2 cellular contexts compared by ENCODE assay signal in genomic region chr11:73316422-73316821, GRCh38.
TF ChIP-seq lines count a peak whose summit lies in the region.

No MANE protein-coding gene starts in this region.

TF ChIP-seq in K562, 482 proteins besides CTCF, POLR2A, EP300 and RAD21:
- TF ChIP-seq BCOR (IDR thresholded peaks at IDR 0.05) (0 out of 2 replicates have a peak, but pooled peaks have one; percentile 23), NR1H2 (CRISPR knock-in tag; IDR thresholded peaks at IDR 0.05) (no peak), RBM25 (IDR thresholded peaks at IDR 0.05; ENCODE audit: low read depth, low read length, severe bottlenecking) (peak; percentile 27), SMARCA5 (IDR thresholded peaks at IDR 0.05) (peak; percentile 56; the same call in 1 of the 2 replicates)

TF ChIP-seq in liver, 16 proteins besides CTCF, POLR2A, EP300 and RAD21:
- TF ChIP-seq HNF4A (conservative IDR thresholded peaks at IDR 0.05): no peak
- TF ChIP-seq TAF1 (conservative IDR thresholded peaks at IDR 0.05): no peak
- TF ChIP-seq GABPA (IDR thresholded peaks at IDR 0.05 in 1 of 2, conservative IDR thresholded peaks at IDR 0.05 in 1 of 2): no peak
- TF ChIP-seq RXRA (IDR thresholded peaks at IDR 0.05): no peak
- TF ChIP-seq YY1 (IDR thresholded peaks at IDR 0.05): no peak
- TF ChIP-seq EGR1 (IDR thresholded peaks at IDR 0.05; ENCODE audit: low read depth in 2 of 2): no peak
- no peak for TF ChIP-seq MAX (IDR thresholded peaks at IDR 0.05)
- no peak for TF ChIP-seq HNF4G (IDR thresholded peaks at IDR 0.05)
- TF ChIP-seq ZBTB33 (IDR thresholded peaks at IDR 0.05): no peak
- no peak for TF ChIP-seq SP1 (IDR thresholded peaks at IDR 0.05)
- no peak for TF ChIP-seq REST (IDR thresholded peaks at IDR 0.05)
- no peak for TF ChIP-seq NR2F2 (IDR thresholded peaks at IDR 0.05)
- TF ChIP-seq JUND (IDR thresholded peaks at IDR 0.05): no peak
- TF ChIP-seq FOXA2 (IDR thresholded peaks at IDR 0.05): no peak
- no peak for TF ChIP-seq FOXA1 (IDR thresholded peaks at IDR 0.05)
- no peak for TF ChIP-seq ATF3 (IDR thresholded peaks at IDR 0.05)
